In the genomic region with DNA sequence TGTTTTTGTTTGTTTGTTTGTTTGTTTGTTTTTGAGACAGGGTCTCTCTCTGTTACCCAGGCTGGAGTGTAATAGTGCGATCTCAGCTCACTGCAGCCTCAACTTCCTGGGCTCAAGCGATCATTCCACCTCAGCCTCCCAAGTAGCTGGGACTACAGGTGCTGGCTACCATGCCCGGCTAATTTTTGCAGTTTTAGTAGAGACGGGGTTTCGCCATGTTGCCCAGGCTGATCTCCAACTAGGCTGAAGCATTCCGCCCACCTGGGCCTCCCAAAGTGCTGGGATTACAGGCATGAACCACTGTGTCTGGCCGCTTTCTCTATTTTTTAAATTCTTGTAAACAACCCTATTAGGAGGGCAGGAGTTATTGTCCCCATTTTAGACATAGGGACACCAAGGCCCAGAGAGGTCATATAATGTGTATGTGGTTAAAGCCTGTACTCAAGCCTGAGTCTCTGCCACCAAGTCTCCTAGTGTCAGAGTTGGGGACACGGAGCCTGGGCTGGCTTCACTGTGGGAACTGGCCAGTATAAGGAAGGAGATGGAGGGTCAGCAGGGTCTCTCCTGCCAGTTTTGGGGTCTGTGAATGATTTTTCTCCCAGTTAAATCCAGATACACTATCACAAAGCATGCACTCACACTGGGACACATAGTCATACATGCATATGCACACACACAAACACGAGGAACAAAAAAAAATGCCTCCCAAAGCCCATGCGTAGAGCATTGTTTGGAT, we compare ENCODE assay signal across 1 cellular context.
TF ChIP-seq lines count a peak whose summit lies in the region.

No MANE protein-coding gene starts in this region.

TF ChIP-seq in endothelial cell of umbilical vein, 7 proteins besides CTCF, POLR2A, EP300 and RAD21 (continued from another document):
- TF ChIP-seq GATA2 (IDR thresholded peaks at IDR 0.05; ENCODE audit: insufficient read depth, insufficient read length, low read depth, low read length) (no peak), JUN (IDR thresholded peaks at IDR 0.05; ENCODE audit: borderline replicate concordance, insufficient read depth, insufficient read length, low read depth) (no peak)
